ENCODE assay signal across 2 cellular contexts in the genomic region with DNA sequence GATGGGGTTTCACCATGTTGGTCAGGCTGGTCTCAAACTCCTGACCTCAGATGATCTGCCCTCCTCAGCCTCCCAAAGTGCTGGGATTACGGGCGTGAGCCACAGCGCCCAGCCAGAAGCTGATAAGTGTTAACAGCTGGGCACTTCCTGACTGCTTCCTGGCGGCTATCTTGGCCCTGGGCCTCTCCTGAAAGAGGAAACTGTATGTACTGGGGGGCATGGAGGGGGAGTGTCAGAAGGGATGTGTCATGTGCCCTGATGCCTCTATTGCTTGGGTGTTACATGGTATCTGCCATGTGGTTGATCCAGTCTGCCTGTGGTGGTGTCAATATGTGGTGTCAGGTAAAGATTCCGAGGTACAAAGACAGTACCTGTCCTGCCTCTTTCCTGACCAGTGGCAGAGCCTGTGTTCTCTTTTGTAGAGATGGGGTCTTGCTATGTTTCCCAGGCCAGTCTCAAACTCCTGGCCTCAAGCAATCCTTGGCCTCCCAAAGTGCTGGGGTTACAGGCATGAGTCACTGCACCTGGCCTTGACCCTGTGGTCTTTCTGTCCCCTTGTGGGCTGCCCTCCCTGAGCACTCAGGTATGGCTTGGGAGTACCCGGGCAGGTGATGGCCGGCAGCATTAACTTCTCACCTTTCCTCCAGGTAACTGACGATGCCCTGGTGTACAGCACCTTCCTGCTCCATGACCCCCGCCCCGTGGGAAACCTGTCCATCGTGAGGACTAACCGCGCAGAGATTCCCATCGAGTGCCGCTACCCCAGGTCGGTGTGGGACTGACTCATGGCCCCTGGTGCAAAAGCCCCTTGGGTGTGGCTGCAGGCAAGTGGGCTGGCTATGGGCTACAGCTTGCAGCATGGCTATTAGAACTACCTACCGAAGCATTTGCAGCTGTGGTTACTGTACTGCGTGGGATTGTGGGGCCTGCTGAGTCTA.
TF ChIP-seq lines count a peak whose summit lies in the region.

No MANE protein-coding gene starts in this region.

TF ChIP-seq in SK-N-SH treated with all-trans-retinoic acid at 6 μM for 48 hours, 23 proteins besides CTCF, POLR2A, EP300 and RAD21:
- TF ChIP-seq, protein P1, sequence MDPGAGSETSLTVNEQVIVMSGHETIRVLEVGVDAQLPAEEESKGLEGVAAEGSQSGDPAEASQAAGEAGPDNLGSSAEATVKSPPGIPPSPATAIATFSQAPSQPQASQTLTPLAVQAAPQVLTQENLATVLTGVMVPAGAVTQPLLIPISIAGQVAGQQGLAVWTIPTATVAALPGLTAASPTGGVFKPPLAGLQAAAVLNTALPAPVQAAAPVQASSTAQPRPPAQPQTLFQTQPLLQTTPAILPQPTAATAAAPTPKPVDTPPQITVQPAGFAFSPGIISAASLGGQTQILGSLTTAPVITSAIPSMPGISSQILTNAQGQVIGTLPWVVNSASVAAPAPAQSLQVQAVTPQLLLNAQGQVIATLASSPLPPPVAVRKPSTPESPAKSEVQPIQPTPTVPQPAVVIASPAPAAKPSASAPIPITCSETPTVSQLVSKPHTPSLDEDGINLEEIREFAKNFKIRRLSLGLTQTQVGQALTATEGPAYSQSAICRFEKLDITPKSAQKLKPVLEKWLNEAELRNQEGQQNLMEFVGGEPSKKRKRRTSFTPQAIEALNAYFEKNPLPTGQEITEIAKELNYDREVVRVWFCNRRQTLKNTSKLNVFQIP (CRISPR knock-in tag; IDR thresholded peaks at IDR 0.05; ENCODE audit: borderline replicate concordance, low read depth): no peak
- TF ChIP-seq ZFP30 (CRISPR knock-in tag; IDR thresholded peaks at IDR 0.05) (no peak), ISL1 (CRISPR knock-in tag; IDR thresholded peaks at IDR 0.05) (no peak), ZFP3 (CRISPR knock-in tag; IDR thresholded peaks at IDR 0.05) (no peak)

TF ChIP-seq in SK-N-SH, 30 proteins besides CTCF, POLR2A, EP300 and RAD21 (continued from another document):
- TF ChIP-seq SMC3 (IDR thresholded peaks at IDR 0.05; ENCODE audit: low read depth, low read length) (no peak), FOSL2 (IDR thresholded peaks at IDR 0.05; ENCODE audit: borderline replicate concordance, low read depth) (no peak), GABPA (IDR thresholded peaks at IDR 0.05; ENCODE audit: low read depth) (no peak)
- TF ChIP-seq, protein P2, sequence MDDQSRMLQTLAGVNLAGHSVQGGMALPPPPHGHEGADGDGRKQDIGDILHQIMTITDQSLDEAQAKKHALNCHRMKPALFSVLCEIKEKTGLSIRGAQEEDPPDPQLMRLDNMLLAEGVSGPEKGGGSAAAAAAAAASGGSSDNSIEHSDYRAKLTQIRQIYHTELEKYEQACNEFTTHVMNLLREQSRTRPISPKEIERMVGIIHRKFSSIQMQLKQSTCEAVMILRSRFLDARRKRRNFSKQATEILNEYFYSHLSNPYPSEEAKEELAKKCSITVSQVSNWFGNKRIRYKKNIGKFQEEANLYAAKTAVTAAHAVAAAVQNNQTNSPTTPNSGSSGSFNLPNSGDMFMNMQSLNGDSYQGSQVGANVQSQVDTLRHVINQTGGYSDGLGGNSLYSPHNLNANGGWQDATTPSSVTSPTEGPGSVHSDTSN (IDR thresholded peaks at IDR 0.05): no peak
